ENCODE assay signal across 1 cellular context in genomic region chr9:120873512-120873911, GRCh38.
TF ChIP-seq lines count a peak whose summit lies in the region.

No MANE protein-coding gene starts in this region.

TF ChIP-seq in WTC11, 78 proteins besides CTCF, POLR2A, EP300 and RAD21 (continued from another document):
- TF ChIP-seq, protein P1, sequence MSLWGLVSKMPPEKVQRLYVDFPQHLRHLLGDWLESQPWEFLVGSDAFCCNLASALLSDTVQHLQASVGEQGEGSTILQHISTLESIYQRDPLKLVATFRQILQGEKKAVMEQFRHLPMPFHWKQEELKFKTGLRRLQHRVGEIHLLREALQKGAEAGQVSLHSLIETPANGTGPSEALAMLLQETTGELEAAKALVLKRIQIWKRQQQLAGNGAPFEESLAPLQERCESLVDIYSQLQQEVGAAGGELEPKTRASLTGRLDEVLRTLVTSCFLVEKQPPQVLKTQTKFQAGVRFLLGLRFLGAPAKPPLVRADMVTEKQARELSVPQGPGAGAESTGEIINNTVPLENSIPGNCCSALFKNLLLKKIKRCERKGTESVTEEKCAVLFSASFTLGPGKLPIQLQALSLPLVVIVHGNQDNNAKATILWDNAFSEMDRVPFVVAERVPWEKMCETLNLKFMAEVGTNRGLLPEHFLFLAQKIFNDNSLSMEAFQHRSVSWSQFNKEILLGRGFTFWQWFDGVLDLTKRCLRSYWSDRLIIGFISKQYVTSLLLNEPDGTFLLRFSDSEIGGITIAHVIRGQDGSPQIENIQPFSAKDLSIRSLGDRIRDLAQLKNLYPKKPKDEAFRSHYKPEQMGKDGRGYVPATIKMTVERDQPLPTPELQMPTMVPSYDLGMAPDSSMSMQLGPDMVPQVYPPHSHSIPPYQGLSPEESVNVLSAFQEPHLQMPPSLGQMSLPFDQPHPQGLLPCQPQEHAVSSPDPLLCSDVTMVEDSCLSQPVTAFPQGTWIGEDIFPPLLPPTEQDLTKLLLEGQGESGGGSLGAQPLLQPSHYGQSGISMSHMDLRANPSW (CRISPR knock-in tag; conservative IDR thresholded peaks at IDR 0.05; ENCODE audit: low read depth), result no peak
- TF ChIP-seq ZNF219 (CRISPR knock-in tag; IDR thresholded peaks at IDR 0.05; ENCODE audit: borderline replicate concordance) (no peak), IRF2 (CRISPR knock-in tag; IDR thresholded peaks at IDR 0.05; ENCODE audit: borderline replicate concordance, low read depth) (no peak), ERG (CRISPR knock-in tag; IDR thresholded peaks at IDR 0.05) (no peak), ZNF121 (CRISPR knock-in tag; IDR thresholded peaks at IDR 0.05) (no peak), FOXP4 (CRISPR knock-in tag; IDR thresholded peaks at IDR 0.05) (peak; percentile 48; the same call in 1 of the 2 replicates), AFF4 (CRISPR knock-in tag; IDR thresholded peaks at IDR 0.05; ENCODE audit: borderline replicate concordance) (no peak), OVOL2 (CRISPR knock-in tag; IDR thresholded peaks at IDR 0.05; ENCODE audit: borderline replicate concordance) (no peak), ZNF281 (CRISPR knock-in tag; IDR thresholded peaks at IDR 0.05) (peak; percentile 65; the same call in 1 of the 2 replicates), ZNF416 (CRISPR knock-in tag; IDR thresholded peaks at IDR 0.05) (no peak), HMGA2 (CRISPR knock-in tag; IDR thresholded peaks at IDR 0.05) (no peak), MAX (CRISPR knock-in tag; IDR thresholded peaks at IDR 0.05) (peak; percentile 37; the same call in 1 of the 2 replicates), TCF7 (CRISPR knock-in tag; IDR thresholded peaks at IDR 0.05; ENCODE audit: low read depth) (no peak), USF1 (CRISPR knock-in tag; IDR thresholded peaks at IDR 0.05) (peak; percentile 21; the same call in 1 of the 2 replicates), USF2 (CRISPR knock-in tag; IDR thresholded peaks at IDR 0.05) (no peak), PRRX2 (CRISPR knock-in tag; IDR thresholded peaks at IDR 0.05) (no peak), NR3C1 (CRISPR knock-in tag; conservative IDR thresholded peaks at IDR 0.05; ENCODE audit: low read depth) (no peak), FOXK1 (CRISPR knock-in tag; IDR thresholded peaks at IDR 0.05) (0 out of 2 replicates have a peak, but pooled peaks have one; percentile 26)
- TF ChIP-seq, protein P2, sequence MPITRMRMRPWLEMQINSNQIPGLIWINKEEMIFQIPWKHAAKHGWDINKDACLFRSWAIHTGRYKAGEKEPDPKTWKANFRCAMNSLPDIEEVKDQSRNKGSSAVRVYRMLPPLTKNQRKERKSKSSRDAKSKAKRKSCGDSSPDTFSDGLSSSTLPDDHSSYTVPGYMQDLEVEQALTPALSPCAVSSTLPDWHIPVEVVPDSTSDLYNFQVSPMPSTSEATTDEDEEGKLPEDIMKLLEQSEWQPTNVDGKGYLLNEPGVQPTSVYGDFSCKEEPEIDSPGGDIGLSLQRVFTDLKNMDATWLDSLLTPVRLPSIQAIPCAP (CRISPR knock-in tag; IDR thresholded peaks at IDR 0.05), result no peak
- TF ChIP-seq, protein P3, sequence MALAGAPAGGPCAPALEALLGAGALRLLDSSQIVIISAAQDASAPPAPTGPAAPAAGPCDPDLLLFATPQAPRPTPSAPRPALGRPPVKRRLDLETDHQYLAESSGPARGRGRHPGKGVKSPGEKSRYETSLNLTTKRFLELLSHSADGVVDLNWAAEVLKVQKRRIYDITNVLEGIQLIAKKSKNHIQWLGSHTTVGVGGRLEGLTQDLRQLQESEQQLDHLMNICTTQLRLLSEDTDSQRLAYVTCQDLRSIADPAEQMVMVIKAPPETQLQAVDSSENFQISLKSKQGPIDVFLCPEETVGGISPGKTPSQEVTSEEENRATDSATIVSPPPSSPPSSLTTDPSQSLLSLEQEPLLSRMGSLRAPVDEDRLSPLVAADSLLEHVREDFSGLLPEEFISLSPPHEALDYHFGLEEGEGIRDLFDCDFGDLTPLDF (CRISPR knock-in tag; IDR thresholded peaks at IDR 0.05), result no peak
- TF ChIP-seq, protein P4, sequence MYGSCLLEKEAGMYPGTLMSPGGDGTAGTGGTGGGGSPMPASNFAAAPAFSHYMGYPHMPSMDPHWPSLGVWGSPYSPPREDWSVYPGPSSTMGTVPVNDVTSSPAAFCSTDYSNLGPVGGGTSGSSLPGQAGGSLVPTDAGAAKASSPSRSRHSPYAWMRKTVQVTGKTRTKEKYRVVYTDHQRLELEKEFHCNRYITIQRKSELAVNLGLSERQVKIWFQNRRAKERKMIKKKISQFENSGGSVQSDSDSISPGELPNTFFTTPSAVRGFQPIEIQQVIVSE (CRISPR knock-in tag; IDR thresholded peaks at IDR 0.05; ENCODE audit: borderline replicate concordance), result no peak
- TF ChIP-seq, protein P5, sequence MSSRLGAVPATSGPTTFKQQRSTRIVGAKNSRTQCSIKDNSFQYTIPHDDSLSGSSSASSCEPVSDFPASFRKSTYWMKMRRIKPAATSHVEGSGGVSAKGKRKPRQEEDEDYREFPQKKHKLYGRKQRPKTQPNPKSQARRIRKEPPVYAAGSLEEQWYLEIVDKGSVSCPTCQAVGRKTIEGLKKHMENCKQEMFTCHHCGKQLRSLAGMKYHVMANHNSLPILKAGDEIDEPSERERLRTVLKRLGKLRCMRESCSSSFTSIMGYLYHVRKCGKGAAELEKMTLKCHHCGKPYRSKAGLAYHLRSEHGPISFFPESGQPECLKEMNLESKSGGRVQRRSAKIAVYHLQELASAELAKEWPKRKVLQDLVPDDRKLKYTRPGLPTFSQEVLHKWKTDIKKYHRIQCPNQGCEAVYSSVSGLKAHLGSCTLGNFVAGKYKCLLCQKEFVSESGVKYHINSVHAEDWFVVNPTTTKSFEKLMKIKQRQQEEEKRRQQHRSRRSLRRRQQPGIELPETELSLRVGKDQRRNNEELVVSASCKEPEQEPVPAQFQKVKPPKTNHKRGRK (CRISPR knock-in tag; IDR thresholded peaks at IDR 0.05; ENCODE audit: borderline replicate concordance), result no peak
- TF ChIP-seq, protein P6, sequence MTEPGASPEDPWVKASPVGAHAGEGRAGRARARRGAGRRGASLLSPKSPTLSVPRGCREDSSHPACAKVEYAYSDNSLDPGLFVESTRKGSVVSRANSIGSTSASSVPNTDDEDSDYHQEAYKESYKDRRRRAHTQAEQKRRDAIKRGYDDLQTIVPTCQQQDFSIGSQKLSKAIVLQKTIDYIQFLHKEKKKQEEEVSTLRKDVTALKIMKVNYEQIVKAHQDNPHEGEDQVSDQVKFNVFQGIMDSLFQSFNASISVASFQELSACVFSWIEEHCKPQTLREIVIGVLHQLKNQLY (CRISPR knock-in tag; IDR thresholded peaks at IDR 0.05), result no peak
TF ChIP-seq in WTC11: peak in this region for 11.
